Comparison of ENCODE assay signal across 25 cellular contexts in genomic region chr6:107059606-107060005, GRCh38. TPM values are rescaled to one million over a fixed set of nuclear protein-coding genes. Genes with fewer than 3 reads are reported as not detected.
"Had no signal": no experiment of that assay in that cellular context is flagged by ENCODE, and none has a peak within 500 bp of the region (broad histone marks: within the 10 kb centered on the region; RNA-seq: fewer than 3 reads in every experiment).

No MANE protein-coding gene starts in this region.

- H3K4me3 ChIP-seq: ascending aorta, body of pancreas, SJSA1 had no signal

- H3K36me3 ChIP-seq: ascending aorta, SJSA1 had no signal

- ATAC-seq: activated CD8-positive, alpha-beta memory T cell treated with anti-CD3 and anti-CD28 coated beads, Interleukin-2, amount 10 ng/mL, durations not matched to agents 7 days and 5 days; body of pancreas; SK-N-SH treated with all-trans-retinoic acid at 6 μM for 48 hours had no signal

- H3K27me3 Mint-ChIP-seq: activated CD8-positive, alpha-beta memory T cell treated with anti-CD3 and anti-CD28 coated beads, Interleukin-2, amount 10 ng/mL, durations not matched to agents 7 days and 5 days; activated naive CD4-positive, alpha-beta T cell treated with anti-CD3 and anti-CD28 coated beads, Interleukin-2, amount 50 U/mL, for 24 hours; activated T-cell treated with anti-CD3 and anti-CD28 coated beads, Interleukin-2, amount 50 U/mL, for 24 hours; central memory CD8-positive, alpha-beta T cell had no signal

- DNase-seq: activated CD4-positive, alpha-beta T cell treated with anti-CD3 and anti-CD28 coated beads for 48 hours; activated CD4-positive, alpha-beta T cell treated with anti-CD3 and anti-CD28 coated beads, Interleukin-2, amount 50 U/mL, for 4 hours; activated CD4-positive, CD25-positive, alpha-beta regulatory T cell treated with anti-CD3 and anti-CD28 coated beads, Interleukin-2, amount 50 U/mL, for 72 hours; activated CD8-positive, alpha-beta memory T cell treated with anti-CD3 and anti-CD28 coated beads, Interleukin-2, amount 10 ng/mL, durations not matched to agents 7 days and 5 days; activated effector memory CD4-positive, alpha-beta T cell treated with Interleukin-2 at 50 U/mL for 16 hours; activated naive CD4-positive, alpha-beta T cell; activated T-cell treated with anti-CD3 and anti-CD28 coated beads, Interleukin-2, amount 50 U/mL, for 24 hours; body of pancreas; Kasumi-1; NCI-H1092; NCI-H1417 treated with DMSO at 0.1 percent for 48 hours; NCI-H1694; NCI-H2029 treated with DMSO at 0.1 percent for 48 hours; NCI-H345; NCI-H510A; NCI-H526 treated with DMSO at 0.1 percent for 48 hours; NCI-H82; SHP77 had no signal

- H3K27me3 ChIP-seq: ascending aorta, body of pancreas, SJSA1 had no signal

- H3K27ac Mint-ChIP-seq: activated CD8-positive, alpha-beta memory T cell treated with anti-CD3 and anti-CD28 coated beads, Interleukin-2, amount 10 ng/mL, durations not matched to agents 7 days and 5 days; activated naive CD4-positive, alpha-beta T cell treated with anti-CD3 and anti-CD28 coated beads, Interleukin-2, amount 50 U/mL, for 24 hours; activated T-cell treated with anti-CD3 and anti-CD28 coated beads, Interleukin-2, amount 50 U/mL, for 24 hours; activated T-helper 1 cell treated with anti-CD3 and anti-CD28 coated beads, Interleukin-12 subunit alpha, Interleukin-12 subunit beta, Interleukin-2, Interleukin-4 antibody, amounts not matched to agents 30 ng/mL and 10 ng/mL and 1 ng/mL, durations not matched to agents 14 hours and 24 hours and 36 hours; T-helper 1 cell treated with Interleukin-12 subunit alpha and Interleukin-12 subunit beta and Interleukin-4 antibody, amounts not matched to agents 30 μg/mL and 1 μg/mL, for 36 hours had no signal

- H3K36me3 Mint-ChIP-seq: activated CD8-positive, alpha-beta memory T cell treated with anti-CD3 and anti-CD28 coated beads, Interleukin-2, amount 10 ng/mL, durations not matched to agents 7 days and 5 days; activated naive CD4-positive, alpha-beta T cell treated with anti-CD3 and anti-CD28 coated beads, Interleukin-2, amount 50 U/mL, for 24 hours had no signal

- H3K4me3 Mint-ChIP-seq: activated CD8-positive, alpha-beta memory T cell treated with anti-CD3 and anti-CD28 coated beads, Interleukin-2, amount 10 ng/mL, durations not matched to agents 7 days and 5 days; activated naive CD4-positive, alpha-beta T cell treated with anti-CD3 and anti-CD28 coated beads, Interleukin-2, amount 50 U/mL, for 24 hours; activated T-cell treated with anti-CD3 and anti-CD28 coated beads, Interleukin-2, amount 50 U/mL, for 24 hours; activated T-helper 1 cell treated with anti-CD3 and anti-CD28 coated beads, Interleukin-12 subunit alpha, Interleukin-12 subunit beta, Interleukin-2, Interleukin-4 antibody, amounts not matched to agents 30 ng/mL and 10 ng/mL and 1 ng/mL, durations not matched to agents 14 hours and 24 hours and 36 hours; central memory CD8-positive, alpha-beta T cell; T-helper 1 cell treated with Interleukin-12 subunit alpha and Interleukin-12 subunit beta and Interleukin-4 antibody, amounts not matched to agents 30 μg/mL and 1 μg/mL, for 36 hours had no signal

- H3K9me3 Mint-ChIP-seq: activated naive CD4-positive, alpha-beta T cell treated with anti-CD3 and anti-CD28 coated beads, Interleukin-2, amount 50 U/mL, for 24 hours; activated T-cell treated with anti-CD3 and anti-CD28 coated beads, Interleukin-2, amount 50 U/mL, for 24 hours; activated T-helper 1 cell treated with anti-CD3 and anti-CD28 coated beads, Interleukin-12 subunit alpha, Interleukin-12 subunit beta, Interleukin-2, Interleukin-4 antibody, amounts not matched to agents 30 ng/mL and 10 ng/mL and 1 ng/mL, durations not matched to agents 14 hours and 24 hours and 36 hours; central memory CD8-positive, alpha-beta T cell; T-helper 1 cell treated with Interleukin-12 subunit alpha and Interleukin-12 subunit beta and Interleukin-4 antibody, amounts not matched to agents 30 μg/mL and 1 μg/mL, for 36 hours had no signal

- H3K4me1 ChIP-seq: ascending aorta had no signal

- H3K9me3 ChIP-seq: ascending aorta, body of pancreas, SJSA1 had no signal

- H3K27ac ChIP-seq: ascending aorta, body of pancreas, SJSA1 had no signal

RNA-seq across cellular contexts. Expression of gene MTRES1, which starts 31.6 kb away (rescaled TPM):
- total RNA-seq: ascending aorta had no signal
